In genomic region chr2:164569334-164569733, GRCh38 we compare ENCODE assay signal across 1 cellular context.
TF ChIP-seq lines count a peak whose summit lies in the region.

No MANE protein-coding gene starts in this region.

TF ChIP-seq in WTC11, 78 proteins besides CTCF, POLR2A, EP300 and RAD21 (continued from another document):
- TF ChIP-seq AR (CRISPR knock-in tag; IDR thresholded peaks at IDR 0.05): no peak
- no peak for TF ChIP-seq FOXK1 (CRISPR knock-in tag; IDR thresholded peaks at IDR 0.05)
